Comparison of ENCODE assay signal across 23 cellular contexts in genomic region chr11:46343520-46343919, GRCh38. TPM values are rescaled to one million over a fixed set of nuclear protein-coding genes. Genes with fewer than 3 reads are reported as not detected.
DNase-seq lines count a peak whose midpoint lies in the region; ATAC-seq and TF ChIP-seq lines count a peak whose summit lies in the region.
"Had no signal": no experiment of that assay in that cellular context is flagged by ENCODE, and none has a peak within 500 bp of the region (broad histone marks: within the 10 kb centered on the region; RNA-seq: fewer than 3 reads in every experiment).

No MANE protein-coding gene starts in this region.

- H3K9ac ChIP-seq in DND-41 (ENCODE audit: low read depth, low read length) = no peak overlapping the region
- peak overlapping the region; percentile 43 for H3K9ac ChIP-seq in NT2/D1 (ENCODE audit: insufficient read length, low read depth)
- no peak overlapping the region for H3K9ac ChIP-seq in neural progenitor cell

- H2AFZ ChIP-seq in DND-41 (ENCODE audit: low read depth, low read length) (no peak overlapping the region), neural progenitor cell (replicated peaks) (no peak overlapping the region)

- TF ChIP-seq POLR2A in transverse colon (IDR thresholded peaks at IDR 0.05) = no peak

- peaks cover 72% of the 10 kb centered on the region for H3K4me1 Mint-ChIP-seq in endothelial cell (ENCODE audit: unreplicated experiment)
- peaks cover 61% of the 10 kb centered on the region for H3K4me1 Mint-ChIP-seq in neural progenitor cell

- DNase-seq in DND-41 (no peak), NT2/D1 (ENCODE audit: low read depth, low spot score) (no peak), endothelial cell (ENCODE audit: low spot score) (no peak), neural progenitor cell (ENCODE audit: low spot score) (no peak), DMS79 (lab: John Stamatoyannopoulos, UW) (no peak), transverse colon (no peak)
- DNase-seq: activated CD4-positive, alpha-beta memory T cell treated with anti-CD3 and anti-CD28 coated beads, Interleukin-2, amount 10 ng/mL, durations not matched to agents 7 days and 5 days; activated naive CD4-positive, alpha-beta T cell treated with anti-CD3 and anti-CD28 coated beads, Interleukin-2, amount 10 ng/mL, durations not matched to agents 7 days and 5 days; activated T-cell treated with anti-CD3 and anti-CD28 coated beads, Interleukin-2, amount 50 U/mL, for 1 hour; AML-193; brain microvascular endothelial cell; Caco-2; foreskin fibroblast; hypothalamus; NCI-H1105 treated with DMSO at 0.1 percent for 48 hours; NCI-H2081 treated with DMSO at 0.1 percent for 48 hours; NCI-H524 treated with DMSO at 0.1 percent for 48 hours; SHP77; T-helper 1 cell had no signal

- peaks cover 7% of the 10 kb centered on the region for H3K36me3 Mint-ChIP-seq in endothelial cell (ENCODE audit: low read depth, unreplicated experiment)
- H3K36me3 Mint-ChIP-seq in neural progenitor cell = no peaks in the 10 kb centered on the region

- no peak overlapping the region for H3K4me3 Mint-ChIP-seq in endothelial cell (ENCODE audit: unreplicated experiment)
- peak overlapping the region; percentile 13 for H3K4me3 Mint-ChIP-seq in neural progenitor cell
- H3K4me3 Mint-ChIP-seq: activated CD4-positive, alpha-beta memory T cell treated with anti-CD3 and anti-CD28 coated beads, Interleukin-2, amount 10 ng/mL, durations not matched to agents 7 days and 5 days; activated naive CD4-positive, alpha-beta T cell treated with anti-CD3 and anti-CD28 coated beads, Interleukin-2, amount 10 ng/mL, durations not matched to agents 7 days and 5 days had no signal

- 87 to 89% methylated on average over 2 to 3 of the region's 3 CpGs for WGBS in transverse colon (ENCODE audit: low coverage in 1 of 2), 2 donors

- H3K27me3 ChIP-seq in DND-41 (ENCODE audit: insufficient read depth, low read length, poor library complexity) = no peaks in the 10 kb centered on the region
- peaks cover 19% of the 10 kb centered on the region for H3K27me3 ChIP-seq in NT2/D1 (ENCODE audit: insufficient read depth, insufficient read length)
- peaks cover 12% of the 10 kb centered on the region for H3K27me3 ChIP-seq in neural progenitor cell
- no peaks in the 10 kb centered on the region for H3K27me3 ChIP-seq in transverse colon
- H3K27me3 ChIP-seq: brain microvascular endothelial cell, suprapubic skin had no signal

- H3K4me2 ChIP-seq in DND-41 (ENCODE audit: insufficient read depth, low read length) (no peak overlapping the region), neural progenitor cell (no peak overlapping the region)

- H4K20me1 ChIP-seq in DND-41 (ENCODE audit: insufficient read depth, low read length) (peaks cover 6% of the 10 kb centered on the region), neural progenitor cell (ENCODE audit: low read depth) (peaks cover 10% of the 10 kb centered on the region)

- H3K9me3 Mint-ChIP-seq in endothelial cell (ENCODE audit: unreplicated experiment) (no peaks in the 10 kb centered on the region), neural progenitor cell (peaks cover 4% of the 10 kb centered on the region)
- H3K9me3 Mint-ChIP-seq: activated CD4-positive, alpha-beta memory T cell treated with anti-CD3 and anti-CD28 coated beads, Interleukin-2, amount 10 ng/mL, durations not matched to agents 7 days and 5 days; activated naive CD4-positive, alpha-beta T cell treated with anti-CD3 and anti-CD28 coated beads, Interleukin-2, amount 10 ng/mL, durations not matched to agents 7 days and 5 days had no signal

- no peak for ATAC-seq in DND-41 (ENCODE audit: insufficient read depth, low read depth)
- ATAC-seq in HG02938 (IDR thresholded peaks at IDR 0.05; ENCODE audit: unreplicated experiment) = no peak

- H3K79me2 ChIP-seq in DND-41 (ENCODE audit: insufficient read depth, low read length) (peaks cover 15% of the 10 kb centered on the region), neural progenitor cell (ENCODE audit: low read depth) (peaks cover 11% of the 10 kb centered on the region)

- H3K4me1 ChIP-seq in DND-41 (ENCODE audit: insufficient read depth, low read length) = peaks cover 41% of the 10 kb centered on the region
- peaks cover 56% of the 10 kb centered on the region for H3K4me1 ChIP-seq in NT2/D1 (ENCODE audit: insufficient read depth, insufficient read length)
- peaks cover 40% of the 10 kb centered on the region for H3K4me1 ChIP-seq in neural progenitor cell
- H3K4me1 ChIP-seq in transverse colon = peaks cover 10 to 33% (median 14%) of the 10 kb centered on the region in 4 donors

- no peaks in the 10 kb centered on the region; the same call in 1 of the 2 replicates for H3K36me3 ChIP-seq in DND-41 (ENCODE audit: insufficient read depth, low read length)
- H3K36me3 ChIP-seq in NT2/D1 (ENCODE audit: insufficient read depth, insufficient read length, low read length) = peaks cover 2% of the 10 kb centered on the region
- no peaks in the 10 kb centered on the region for H3K36me3 ChIP-seq in neural progenitor cell
- no peaks in the 10 kb centered on the region for H3K36me3 ChIP-seq in transverse colon
- H3K36me3 ChIP-seq: brain microvascular endothelial cell, suprapubic skin had no signal

- TF ChIP-seq EP300 in transverse colon (IDR thresholded peaks at IDR 0.05; ENCODE audit: low read depth) = no peak

- TF ChIP-seq CTCF in DND-41 (IDR thresholded peaks at IDR 0.05; ENCODE audit: borderline replicate concordance, extremely low read depth, low read length, poor library complexity, severe bottlenecking) (no peak), endothelial cell (IDR thresholded peaks at IDR 0.05; ENCODE audit: unreplicated experiment) (no peak), neural progenitor cell (IDR thresholded peaks at IDR 0.05) (no peak), transverse colon (IDR thresholded peaks at IDR 0.05) (no peak)

- H3K27ac Mint-ChIP-seq in endothelial cell (ENCODE audit: unreplicated experiment) = peak overlapping the region; percentile 81
- no peak overlapping the region for H3K27ac Mint-ChIP-seq in neural progenitor cell
- H3K27ac Mint-ChIP-seq: activated CD4-positive, alpha-beta memory T cell treated with anti-CD3 and anti-CD28 coated beads, Interleukin-2, amount 10 ng/mL, durations not matched to agents 7 days and 5 days; activated naive CD4-positive, alpha-beta T cell treated with anti-CD3 and anti-CD28 coated beads, Interleukin-2, amount 10 ng/mL, durations not matched to agents 7 days and 5 days had no signal

- peaks cover 29% of the 10 kb centered on the region for H3F3A ChIP-seq in neural progenitor cell (ENCODE audit: low read depth)

- in situ Hi-C loops in transverse colon (cut with MboI; ENCODE audit: low pct_ligation_motif_present in 1 of 4, low pct_unique_long_range_greater_than_20kb in 1 of 4, low sequenced_read_pairs in 3 of 4) = no loop called here

- H3K9me3 ChIP-seq in DND-41 (ENCODE audit: insufficient read depth, low read length, severe bottlenecking) (no peaks in the 10 kb centered on the region), NT2/D1 (ENCODE audit: insufficient read depth, low read length) (no peaks in the 10 kb centered on the region), neural progenitor cell (ENCODE audit: low read depth) (no peaks in the 10 kb centered on the region), transverse colon (no peaks in the 10 kb centered on the region)
- H3K9me3 ChIP-seq: Caco-2, suprapubic skin had no signal

- peaks cover 22% of the 10 kb centered on the region for H3K27me3 Mint-ChIP-seq in endothelial cell (ENCODE audit: unreplicated experiment)
- H3K27me3 Mint-ChIP-seq in neural progenitor cell (ENCODE audit: insufficient read depth, low read depth) = peaks cover 12% of the 10 kb centered on the region

- H3K27ac ChIP-seq in DND-41 (ENCODE audit: low read length) = peak overlapping the region; percentile 13; the same call in 1 of the 2 replicates
- no peak overlapping the region for H3K27ac ChIP-seq in neural progenitor cell
- H3K27ac ChIP-seq in transverse colon = no peak overlapping the region
- H3K27ac ChIP-seq: brain microvascular endothelial cell, coronary artery, suprapubic skin had no signal

- intact Hi-C loops in transverse colon (cut with DNase I; ENCODE audit: low total_unique reads) = no loop called here

- H3K4me3 ChIP-seq in DND-41 (ENCODE audit: low read depth in 1 of 2, low read length in 2 of 2) = no peak overlapping the region
- no peak overlapping the region for H3K4me3 ChIP-seq in NT2/D1 (ENCODE audit: insufficient read length, low read depth)
- no peak overlapping the region for H3K4me3 ChIP-seq in neural progenitor cell
- no peak overlapping the region for H3K4me3 ChIP-seq in transverse colon
- H3K4me3 ChIP-seq: coronary artery, suprapubic skin had no signal

RNA-seq across cellular contexts. Expression of gene DGKZ, which starts 3.7 kb away (rescaled TPM):
- total RNA-seq in endothelial cell (ENCODE audit: unreplicated experiment) = 127 TPM
- total RNA-seq in neural progenitor cell (ENCODE audit: low replicate concordance) = 12.5 and 55.5 TPM in 2 replicates
- 100 to 1,000 TPM in 1 of 4 donors, 10 to 100 TPM in 3; 56.4 to 105 (median 67.7) TPM for total RNA-seq in transverse colon

RNA-seq across cellular contexts. Expression of gene MDK, which starts 37.9 kb away (rescaled TPM):
- total RNA-seq in endothelial cell (ENCODE audit: unreplicated experiment) (553 TPM), neural progenitor cell (ENCODE audit: low replicate concordance) (600 and 1,035 TPM in 2 replicates), transverse colon (100 to 1,000 TPM in 3 of 4 donors, 10 to 100 TPM in 1; 34.4 to 309 (median 180) TPM)

RNA-seq across cellular contexts. Expression of gene CHRM4, which starts 48.1 kb away (rescaled TPM):
- total RNA-seq in endothelial cell (ENCODE audit: unreplicated experiment) (not detected), neural progenitor cell (ENCODE audit: low replicate concordance) (0.31 TPM in 1 of 2 replicates, not detected in the other), transverse colon (1 to 10 TPM in 1 of 4 donors, under 1 TPM in 1, not detected in 2; 0.82 to 3.3 TPM)
- total RNA-seq: mucosa of gallbladder had no signal
